Comparison of ENCODE assay signal across 22 cellular contexts in genomic region chr1:68065766-68066165, GRCh38. TPM values are rescaled to one million over a fixed set of nuclear protein-coding genes. Genes with fewer than 3 reads are reported as not detected.
"Had no signal": no experiment of that assay in that cellular context is flagged by ENCODE, and none has a peak within 500 bp of the region (broad histone marks: within the 10 kb centered on the region; RNA-seq: fewer than 3 reads in every experiment).

No MANE protein-coding gene starts in this region.

- H3K4me3 ChIP-seq: MG63 had no signal

- H3K36me3 ChIP-seq: MG63 had no signal

- H3K27ac ChIP-seq: RWPE1 had no signal

- FAIRE-seq: RCC 7860 had no signal

- DNase-seq: Karpas-422, KG1, MG63, NCI-H1092, NCI-H1105 treated with DMSO at 0.1 percent for 48 hours, NCI-H1417 treated with DMSO at 0.1 percent for 48 hours, NCI-H146, NCI-H1694 treated with DMSO at 0.1 percent for 48 hours, NCI-H1930, NCI-H2081, NCI-H2107, NCI-H2227 treated with DMSO at 0.1 percent for 48 hours, NCI-H446, NCI-H510A, NCI-H524 treated with DMSO at 0.1 percent for 48 hours, NCI-H69, SHP77, SK-N-SH, SW 1271 had no signal

- H3K4me2 ChIP-seq: SK-N-SH had no signal

- H3K27me3 ChIP-seq: MG63 had no signal

- H3K9ac ChIP-seq: SK-N-SH had no signal

RNA-seq across cellular contexts. Expression of gene DIRAS3, which starts 15.3 kb away (rescaled TPM):
- total RNA-seq: HT-29 had no signal
